2 cellular contexts compared by ENCODE assay signal in genomic region chr10:22658745-22659410, GRCh38.
A peak's percentile ranks its signal among the peaks of the same experiment; 100 is the strongest.
TF ChIP-seq lines count a peak whose summit lies in the region.

No MANE protein-coding gene starts in this region.

TF ChIP-seq in A549, 52 proteins besides CTCF, POLR2A, EP300 and RAD21 (continued from another document):
- TF ChIP-seq, protein P1, sequence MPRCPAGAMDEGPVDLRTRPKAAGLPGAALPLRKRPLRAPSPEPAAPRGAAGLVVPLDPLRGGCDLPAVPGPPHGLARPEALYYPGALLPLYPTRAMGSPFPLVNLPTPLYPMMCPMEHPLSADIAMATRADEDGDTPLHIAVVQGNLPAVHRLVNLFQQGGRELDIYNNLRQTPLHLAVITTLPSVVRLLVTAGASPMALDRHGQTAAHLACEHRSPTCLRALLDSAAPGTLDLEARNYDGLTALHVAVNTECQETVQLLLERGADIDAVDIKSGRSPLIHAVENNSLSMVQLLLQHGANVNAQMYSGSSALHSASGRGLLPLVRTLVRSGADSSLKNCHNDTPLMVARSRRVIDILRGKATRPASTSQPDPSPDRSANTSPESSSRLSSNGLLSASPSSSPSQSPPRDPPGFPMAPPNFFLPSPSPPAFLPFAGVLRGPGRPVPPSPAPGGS (IDR thresholded peaks at IDR 0.05): no peak
- no peak for TF ChIP-seq KDM5A (IDR thresholded peaks at IDR 0.05)
- no peak for TF ChIP-seq RCOR1 (IDR thresholded peaks at IDR 0.05; ENCODE audit: low read depth, low read length)
- TF ChIP-seq CEBPB (IDR thresholded peaks at IDR 0.05): peak in 1 of 2 experiments; percentile 61; a peak in 3 of 4 replicates
- TF ChIP-seq HOXB5 (CRISPR knock-in tag; IDR thresholded peaks at IDR 0.05): no peak
- no peak for TF ChIP-seq TP53 (CRISPR knock-in tag; IDR thresholded peaks at IDR 0.05)

TF ChIP-seq in HepG2, 621 proteins besides CTCF, POLR2A, EP300 and RAD21 (continued from another document):
- TF ChIP-seq, protein P2, sequence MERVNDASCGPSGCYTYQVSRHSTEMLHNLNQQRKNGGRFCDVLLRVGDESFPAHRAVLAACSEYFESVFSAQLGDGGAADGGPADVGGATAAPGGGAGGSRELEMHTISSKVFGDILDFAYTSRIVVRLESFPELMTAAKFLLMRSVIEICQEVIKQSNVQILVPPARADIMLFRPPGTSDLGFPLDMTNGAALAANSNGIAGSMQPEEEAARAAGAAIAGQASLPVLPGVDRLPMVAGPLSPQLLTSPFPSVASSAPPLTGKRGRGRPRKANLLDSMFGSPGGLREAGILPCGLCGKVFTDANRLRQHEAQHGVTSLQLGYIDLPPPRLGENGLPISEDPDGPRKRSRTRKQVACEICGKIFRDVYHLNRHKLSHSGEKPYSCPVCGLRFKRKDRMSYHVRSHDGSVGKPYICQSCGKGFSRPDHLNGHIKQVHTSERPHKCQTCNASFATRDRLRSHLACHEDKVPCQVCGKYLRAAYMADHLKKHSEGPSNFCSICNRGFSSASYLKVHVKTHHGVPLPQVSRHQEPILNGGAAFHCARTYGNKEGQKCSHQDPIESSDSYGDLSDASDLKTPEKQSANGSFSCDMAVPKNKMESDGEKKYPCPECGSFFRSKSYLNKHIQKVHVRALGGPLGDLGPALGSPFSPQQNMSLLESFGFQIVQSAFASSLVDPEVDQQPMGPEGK (CRISPR knock-in tag; IDR thresholded peaks at IDR 0.05): no peak
- TF ChIP-seq NR2F6 (IDR thresholded peaks at IDR 0.05) (peak; percentile 66), NR2F6 (CRISPR knock-in tag; IDR thresholded peaks at IDR 0.05) (peak; percentile 19; the same call in 1 of the 2 replicates), U2AF1 (optimal IDR thresholded peaks at IDR 0.05; ENCODE audit: low read depth, low read length) (no peak)
TF ChIP-seq in HepG2: peak in this region for 3.
